1 cellular context compared by ENCODE assay signal in genomic region chr2:215532844-215533243, GRCh38.
A peak's percentile ranks its signal among the peaks of the same experiment; 100 is the strongest.
TF ChIP-seq lines count a peak whose summit lies in the region.

No MANE protein-coding gene starts in this region.

TF ChIP-seq in K562, 482 proteins besides CTCF, POLR2A, EP300 and RAD21 (continued from another document):
- TF ChIP-seq ARID4B (CRISPR knock-in tag; IDR thresholded peaks at IDR 0.05) (no peak), SMARCE1 (IDR thresholded peaks at IDR 0.05) (peak; percentile 90; the same call in 1 of the 2 replicates), FOSL1 (tag; conservative IDR thresholded peaks at IDR 0.05) (peak; percentile 59), ELF2 (CRISPR knock-in tag; IDR thresholded peaks at IDR 0.05) (no peak), CTBP1 (IDR thresholded peaks at IDR 0.05; ENCODE audit: borderline replicate concordance) (peak; percentile 55; the same call in 1 of the 2 replicates), HMG20A (CRISPR knock-in tag; conservative IDR thresholded peaks at IDR 0.05) (no peak), HCFC1 (IDR thresholded peaks at IDR 0.05; ENCODE audit: low read depth, low read length) (no peak), ZBTB34 (CRISPR knock-in tag; IDR thresholded peaks at IDR 0.05) (no peak), SPI1 (IDR thresholded peaks at IDR 0.05; ENCODE audit: borderline replicate concordance, low read depth, low read length) (peak; percentile 90; the same call in 1 of the 2 replicates), ATF1 (CRISPR knock-in tag; IDR thresholded peaks at IDR 0.05) (no peak), ATF1 (tag; IDR thresholded peaks at IDR 0.05) (no peak), PCBP2 (IDR thresholded peaks at IDR 0.05; ENCODE audit: low read depth, low read length, poor library complexity, severe bottlenecking) (no peak), NCOA6 (IDR thresholded peaks at IDR 0.05) (no peak), ZNF717 (CRISPR knock-in tag; IDR thresholded peaks at IDR 0.05) (no peak), ATF7 (IDR thresholded peaks at IDR 0.05) (peak; percentile 42; the same call in 1 of the 2 replicates), SREBF2 (CRISPR knock-in tag; IDR thresholded peaks at IDR 0.05) (no peak), HDAC2 (IDR thresholded peaks at IDR 0.05) (peak; percentile 45; the same call in 1 of the 2 replicates), MTA2 (IDR thresholded peaks at IDR 0.05; ENCODE audit: low read depth) (peak; percentile 81), CBFA2T3 (IDR thresholded peaks at IDR 0.05) (peak; percentile 84), TBL1XR1 (IDR thresholded peaks at IDR 0.05; ENCODE audit: low read length in 2 of 2) (peak in 1 of 2 experiments; percentile 78; a peak in 2 of 4 replicates), FOXK2 (conservative IDR thresholded peaks at IDR 0.05 in 1 of 2, IDR thresholded peaks at IDR 0.05 in 1 of 2; ENCODE audit: low read depth in 2 of 2) (peak; percentile 89 to 94), DPF2 (IDR thresholded peaks at IDR 0.05) (peak; percentile 84), ARID1B (IDR thresholded peaks at IDR 0.05) (peak; percentile 92), CLOCK (CRISPR knock-in tag; IDR thresholded peaks at IDR 0.05; ENCODE audit: borderline replicate concordance) (no peak), BCOR (IDR thresholded peaks at IDR 0.05) (no peak), POLR2AphosphoS5 (IDR thresholded peaks at IDR 0.05; ENCODE audit: control insufficient read depth, insufficient read depth, low read depth, low read length) (peak; percentile 23; the same call in 1 of the 2 replicates), TAL1 (IDR thresholded peaks at IDR 0.05) (peak; percentile 92), KAT2B (IDR thresholded peaks at IDR 0.05; ENCODE audit: low read depth, low read length) (no peak), KLF1 (tag; IDR thresholded peaks at IDR 0.05) (no peak), HNRNPH1 (optimal IDR thresholded peaks at IDR 0.05; ENCODE audit: low read depth, low read length) (no peak), FOXJ2 (tag; IDR thresholded peaks at IDR 0.05) (peak; percentile 92), SMAD3 (CRISPR knock-in tag; conservative IDR thresholded peaks at IDR 0.05) (0 out of 2 replicates have a peak, but pooled peaks have one; percentile 20)
